Comparison of ENCODE assay signal across 13 cellular contexts in genomic region chr12:19972325-19973288, GRCh38.
A peak's percentile ranks its signal among the peaks of the same experiment; 100 is the strongest.
DNase-seq lines count a peak whose midpoint lies in the region; ATAC-seq and TF ChIP-seq lines count a peak whose summit lies in the region.
"Had no signal": no experiment of that assay in that cellular context is flagged by ENCODE, and none has a peak within 500 bp of the region (broad histone marks: within the 10 kb centered on the region; RNA-seq: fewer than 3 reads in every experiment).

No MANE protein-coding gene starts in this region.

- no peak overlapping the region for H3K4me3 Mint-ChIP-seq in activated CD4-positive, alpha-beta T cell treated with anti-CD3 and anti-CD28 coated beads for 36 hours
- H3K4me3 Mint-ChIP-seq in chondrocyte (ENCODE audit: unreplicated experiment) = no peak overlapping the region
- H3K4me3 Mint-ChIP-seq: natural killer cell treated with Interleukin-12 subunit alpha and Interleukin-12 subunit beta and Interleukin-15 and Interleukin-18, amount 100 ng/mL, for 72 hours; stimulated activated memory B cell treated with anti-CD40 and anti-IgM and Interleukin-4, amounts not matched to agents 10 μg/mL and 1 μg/mL and 100 μg/mL, for 72 hours had no signal

- intact Hi-C loops in activated CD4-positive, alpha-beta T cell treated with anti-CD3 and anti-CD28 coated beads for 36 hours (cut with DNase I, micrococcal nuclease) = no loop called here

- peak; percentile 5 for DNase-seq in activated CD4-positive, alpha-beta T cell treated with anti-CD3 and anti-CD28 coated beads for 36 hours
- DNase-seq in activated CD4-positive, alpha-beta T cell treated with anti-CD3 and anti-CD28 coated beads for 4 hours = no peak
- DNase-seq in chondrocyte (ENCODE audit: low spot score) (no peak), NCI-H2029 treated with DMSO at 0.1 percent for 48 hours (lab: John Stamatoyannopoulos, UW) (no peak), NCI-H146 (lab: John Stamatoyannopoulos, UW) (no peak), AG08396 (ENCODE audit: low spot score) (no peak)
- peak; percentile 3 for DNase-seq in stimulated activated CD8-positive, alpha-beta memory T cell treated with anti-CD3 and anti-CD28 coated beads, Interleukin-12 subunit alpha, Interleukin-12 subunit beta, amount 100 ng/mL, for 24 hours (ENCODE audit: extremely low read depth)
- DNase-seq: activated gamma-delta T cell treated with Interleukin-2 at 50 U/mL for 16 hours, NCI-H526, Right ventricle myocardium superior had no signal

- peaks cover 2% of the 10 kb centered on the region for H3K9me3 Mint-ChIP-seq in activated CD4-positive, alpha-beta T cell treated with anti-CD3 and anti-CD28 coated beads for 36 hours (ENCODE audit: low read depth)
- no peaks in the 10 kb centered on the region for H3K9me3 Mint-ChIP-seq in chondrocyte (ENCODE audit: low read depth)
- H3K9me3 Mint-ChIP-seq: stimulated activated memory B cell treated with anti-CD40 and anti-IgM and Interleukin-4, amounts not matched to agents 10 μg/mL and 1 μg/mL and 100 μg/mL, for 72 hours had no signal

- CTCF ChIA-PET in activated CD4-positive, alpha-beta T cell treated with anti-CD3 and anti-CD28 coated beads for 36 hours (lab: Charles Lee) = interaction anchor here (0.5 to 0.7 kb wide), 2 partner anchors 43 to 977 kb away, joined by 3 read pairs; no protein-coding TSS in a partner anchor

- peak; percentile 53 for ATAC-seq in activated CD4-positive, alpha-beta T cell treated with anti-CD3 and anti-CD28 coated beads for 36 hours
- peak; percentile 57 for ATAC-seq in HG03342 (IDR thresholded peaks at IDR 0.05; ENCODE audit: unreplicated experiment)
- ATAC-seq: natural killer cell treated with Interleukin-12 subunit alpha and Interleukin-12 subunit beta and Interleukin-15 and Interleukin-18, amount 100 ng/mL, for 72 hours; stimulated activated memory B cell treated with anti-CD40 and anti-IgM and Interleukin-4, amounts not matched to agents 10 μg/mL and 1 μg/mL and 100 μg/mL, for 72 hours had no signal

- TF ChIP-seq CTCF in chondrocyte (IDR thresholded peaks at IDR 0.05) = no peak

- POLR2A ChIA-PET in activated CD4-positive, alpha-beta T cell treated with anti-CD3 and anti-CD28 coated beads for 36 hours (lab: Charles Lee) = no interaction called here

- no peaks in the 10 kb centered on the region for H3K36me3 Mint-ChIP-seq in activated CD4-positive, alpha-beta T cell treated with anti-CD3 and anti-CD28 coated beads for 36 hours (ENCODE audit: low read depth)
- H3K36me3 Mint-ChIP-seq in chondrocyte (ENCODE audit: low read depth) = no peaks in the 10 kb centered on the region
- H3K36me3 Mint-ChIP-seq: natural killer cell treated with Interleukin-12 subunit alpha and Interleukin-12 subunit beta and Interleukin-15 and Interleukin-18, amount 100 ng/mL, for 72 hours; stimulated activated memory B cell treated with anti-CD40 and anti-IgM and Interleukin-4, amounts not matched to agents 10 μg/mL and 1 μg/mL and 100 μg/mL, for 72 hours had no signal

- H3K27ac Mint-ChIP-seq in activated CD4-positive, alpha-beta T cell treated with anti-CD3 and anti-CD28 coated beads for 36 hours = no peak overlapping the region
- peak overlapping the region; percentile 94 for H3K27ac Mint-ChIP-seq in chondrocyte (ENCODE audit: unreplicated experiment)
- H3K27ac Mint-ChIP-seq: natural killer cell treated with Interleukin-12 subunit alpha and Interleukin-12 subunit beta and Interleukin-15 and Interleukin-18, amount 100 ng/mL, for 72 hours; stimulated activated memory B cell treated with anti-CD40 and anti-IgM and Interleukin-4, amounts not matched to agents 10 μg/mL and 1 μg/mL and 100 μg/mL, for 72 hours had no signal

- H3K27me3 Mint-ChIP-seq in activated CD4-positive, alpha-beta T cell treated with anti-CD3 and anti-CD28 coated beads for 36 hours = no peaks in the 10 kb centered on the region
- no peaks in the 10 kb centered on the region for H3K27me3 Mint-ChIP-seq in chondrocyte (ENCODE audit: low read depth)
- H3K27me3 Mint-ChIP-seq: natural killer cell treated with Interleukin-12 subunit alpha and Interleukin-12 subunit beta and Interleukin-15 and Interleukin-18, amount 100 ng/mL, for 72 hours; stimulated activated memory B cell treated with anti-CD40 and anti-IgM and Interleukin-4, amounts not matched to agents 10 μg/mL and 1 μg/mL and 100 μg/mL, for 72 hours had no signal

- H3K4me1 Mint-ChIP-seq in activated CD4-positive, alpha-beta T cell treated with anti-CD3 and anti-CD28 coated beads for 36 hours = no peaks in the 10 kb centered on the region
- H3K4me1 Mint-ChIP-seq in chondrocyte (ENCODE audit: low read depth) = peaks cover 48% of the 10 kb centered on the region
- H3K4me1 Mint-ChIP-seq: stimulated activated memory B cell treated with anti-CD40 and anti-IgM and Interleukin-4, amounts not matched to agents 10 μg/mL and 1 μg/mL and 100 μg/mL, for 72 hours had no signal

Comparison
In these comparisons a context has a peak if more than half of its experiments do, and no peak if none do; other contexts are left out.
1. DNase-seq: peak in activated CD4-positive, alpha-beta T cell treated with anti-CD3 and anti-CD28 coated beads for 36 hours (single experiment) and stimulated activated CD8-positive, alpha-beta memory T cell treated with anti-CD3 and anti-CD28 coated beads, Interleukin-12 subunit alpha, Interleukin-12 subunit beta, amount 100 ng/mL, for 24 hours (single experiment); none in activated CD4-positive, alpha-beta T cell treated with anti-CD3 and anti-CD28 coated beads for 4 hours (0 of 2), chondrocyte (single experiment), NCI-H2029 treated with DMSO at 0.1 percent for 48 hours (single experiment), NCI-H146 (single experiment) and AG08396 (single experiment).